Comparison of ENCODE assay signal across 18 cellular contexts in the genomic region with DNA sequence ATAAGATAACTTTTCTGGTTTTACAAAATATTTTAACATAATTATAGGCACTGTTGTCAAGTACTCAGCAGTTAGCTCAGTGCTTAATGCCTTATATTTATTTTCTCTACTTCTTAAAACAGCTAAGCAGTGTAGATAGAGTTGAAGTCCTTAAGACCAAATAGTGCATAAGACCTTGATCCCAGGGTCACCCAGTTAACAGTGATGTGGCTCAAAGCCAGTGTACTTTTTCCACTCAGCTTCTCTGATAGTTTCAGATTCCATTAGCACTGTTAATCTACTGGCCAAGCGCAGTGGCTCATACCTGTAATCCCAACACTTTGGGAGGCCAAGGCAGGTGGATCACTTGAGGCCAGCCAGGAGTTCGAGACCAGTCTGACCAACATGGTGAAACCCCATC.
"Had no signal": no experiment of that assay in that cellular context is flagged by ENCODE, and none has a peak within 500 bp of the region (broad histone marks: within the 10 kb centered on the region; RNA-seq: fewer than 3 reads in every experiment).

No MANE protein-coding gene starts in this region.

- ATAC-seq: K562, SK-N-SH treated with all-trans-retinoic acid at 6 μM for 48 hours had no signal

- H3K27me3 ChIP-seq: SJCRH30 had no signal

- H3K4me3 ChIP-seq: K562, SJCRH30 had no signal

- FAIRE-seq: RCC 7860 had no signal

- DNase-seq: Kasumi-1, MM.1S, NCI-H1092 treated with DMSO at 0.1 percent for 48 hours, NCI-H1436, NCI-H187, NCI-H2029 treated with DMSO at 0.1 percent for 48 hours, NCI-H2107, NCI-H2227 treated with DMSO at 0.1 percent for 48 hours, NCI-H524, NCI-H69, NCI-H774, RPMI8226, SHP77 treated with DMSO at 0.1 percent for 48 hours, SJCRH30 had no signal

- H3K27ac ChIP-seq: KMS-11, SJCRH30 had no signal

- H3K9ac ChIP-seq: KMS-11 had no signal

- H3K9me3 ChIP-seq: SJCRH30 had no signal

- H3K4me1 ChIP-seq: SJCRH30 had no signal
